10 cellular contexts compared by ENCODE assay signal in genomic region chr5:1343315-1343751, GRCh38. TPM values are rescaled to one million over a fixed set of nuclear protein-coding genes. Genes with fewer than 3 reads are reported as not detected.
DNase-seq lines count a peak whose midpoint lies in the region; ATAC-seq, FAIRE-seq and TF ChIP-seq lines count a peak whose summit lies in the region.
"Had no signal": no experiment of that assay in that cellular context is flagged by ENCODE, and none has a peak within 500 bp of the region (broad histone marks: within the 10 kb centered on the region; RNA-seq: fewer than 3 reads in every experiment).

No MANE protein-coding gene starts in this region.

- H3K36me3 Mint-ChIP-seq in activated naive CD4-positive, alpha-beta T cell treated with anti-CD3 and anti-CD28 coated beads, Interleukin-2, amount 50 U/mL, for 24 hours, result peaks cover 13% of the 10 kb centered on the region
- peaks cover 34% of the 10 kb centered on the region for H3K36me3 Mint-ChIP-seq in WTC11

- H3K27ac ChIP-seq in kidney (ENCODE audit: low read depth in 2 of 2, low read length in 2 of 2) (no peak overlapping the region), thymus (ENCODE audit: low read depth) (no peak overlapping the region)

- WGBS in thymus, result 89% methylated on average over 9 of the region's 9 CpGs

- H3K36me3 ChIP-seq in kidney (ENCODE audit: control insufficient read depth in 1 of 2, insufficient read depth in 2 of 2, low read length in 2 of 2), result peaks cover 12 to 22% of the 10 kb centered on the region in 2 donors
- H3K36me3 ChIP-seq in thymus (ENCODE audit: control insufficient read depth, insufficient read depth), result peaks cover 51% of the 10 kb centered on the region

- intact Hi-C loops in kidney (cut with DNase I), result no loop called here

- H3K4me1 Mint-ChIP-seq in activated naive CD4-positive, alpha-beta T cell treated with anti-CD3 and anti-CD28 coated beads, Interleukin-2, amount 50 U/mL, for 24 hours, result peaks cover 33% of the 10 kb centered on the region
- peaks cover 17% of the 10 kb centered on the region for H3K4me1 Mint-ChIP-seq in WTC11

- H3K27ac Mint-ChIP-seq in activated naive CD4-positive, alpha-beta T cell treated with anti-CD3 and anti-CD28 coated beads, Interleukin-2, amount 50 U/mL, for 24 hours, result peak overlapping the region; percentile 61
- H3K27ac Mint-ChIP-seq in WTC11, result 0 out of 2 replicates have a peak overlapping the region, but pooled peaks have one; percentile 24

- no peaks in the 10 kb centered on the region for H3K9me3 Mint-ChIP-seq in activated naive CD4-positive, alpha-beta T cell treated with anti-CD3 and anti-CD28 coated beads, Interleukin-2, amount 50 U/mL, for 24 hours
- no peaks in the 10 kb centered on the region for H3K9me3 Mint-ChIP-seq in WTC11

- H3K9me3 ChIP-seq in kidney (ENCODE audit: control insufficient read depth in 1 of 2, low read length in 2 of 2) (no peaks in the 10 kb centered on the region), thymus (ENCODE audit: control insufficient read depth) (no peaks in the 10 kb centered on the region)

- no peaks in the 10 kb centered on the region for H3K27me3 Mint-ChIP-seq in activated naive CD4-positive, alpha-beta T cell treated with anti-CD3 and anti-CD28 coated beads, Interleukin-2, amount 50 U/mL, for 24 hours
- no peaks in the 10 kb centered on the region; the same call in 1 of the 2 replicates for H3K27me3 Mint-ChIP-seq in WTC11 (ENCODE audit: low read depth)

- no peaks in the 10 kb centered on the region for H3K27me3 ChIP-seq in thymus (ENCODE audit: control insufficient read depth, insufficient read depth)

- CTCF ChIA-PET in WTC11 (lab: Charles Lee) (no interaction called here), GM10248 (lab: Yijun Ruan, JAX) (interaction anchor here (0.8 to 2.1 kb wide), 2 partner anchors 36 to 301 kb away, joined by 3 to 4 read pairs; no protein-coding TSS in a partner anchor)

- POLR2A ChIA-PET in WTC11 (lab: Charles Lee) (no interaction called here), GM10248 (lab: Yijun Ruan, JAX) (no interaction called here)

- H3K4me3 ChIP-seq in kidney (ENCODE audit: low read length in 2 of 2) (peak overlapping the region; percentile 24 to 87), thymus (ENCODE audit: low read length) (peak overlapping the region; percentile 99)

- no peak overlapping the region for H3K9ac ChIP-seq in kidney (ENCODE audit: low read length in 2 of 2)

- ATAC-seq in WTC11, result no peak

- H3K4me1 ChIP-seq in kidney (ENCODE audit: control insufficient read depth in 1 of 2, insufficient read depth in 1 of 2, low read depth in 1 of 2, low read length in 2 of 2) (peaks cover 8 to 22% of the 10 kb centered on the region in 2 donors), thymus (ENCODE audit: control insufficient read depth, insufficient read depth, low read length) (peaks cover 17% of the 10 kb centered on the region)

- FAIRE-seq in kidney (lab: Jason Lieb, UNC), result no peak

- no peak for TF ChIP-seq CTCF in WTC11 (IDR thresholded peaks at IDR 0.05)
- TF ChIP-seq CTCF in kidney (IDR thresholded peaks at IDR 0.05; ENCODE audit: borderline replicate concordance, extremely low read depth, insufficient read depth), result no peak
- TF ChIP-seq CTCF in GM10266 (IDR thresholded peaks at IDR 0.05; ENCODE audit: control insufficient read depth, insufficient read depth, low read depth, missing control alignments), result no peak
- TF ChIP-seq CTCF in GM10248 (IDR thresholded peaks at IDR 0.05; ENCODE audit: control extremely low read depth, extremely low read depth, low read depth, missing control alignments), result no peak

- H3K4me3 Mint-ChIP-seq in activated naive CD4-positive, alpha-beta T cell treated with anti-CD3 and anti-CD28 coated beads, Interleukin-2, amount 50 U/mL, for 24 hours, result peak overlapping the region; percentile 94
- peak overlapping the region; percentile 90 for H3K4me3 Mint-ChIP-seq in WTC11

- no peak for DNase-seq in activated naive CD4-positive, alpha-beta T cell treated with anti-CD3 and anti-CD28 coated beads, Interleukin-2, amount 50 U/mL, for 16 hours
- DNase-seq in WTC11 (ENCODE audit: low spot score), result no peak
- peak; percentile 43 for DNase-seq in kidney
- DNase-seq in GM10266 (ENCODE audit: extremely low spot score), result no peak
- DNase-seq in GM10248 (ENCODE audit: extremely low spot score), result no peak
- DNase-seq in NCI-H1436 (lab: John Stamatoyannopoulos, UW), result no peak
- DNase-seq: C1 segment of cervical spinal cord, NCI-H187 had no signal

TF ChIP-seq in WTC11, 78 proteins besides CTCF, POLR2A, EP300 and RAD21:
- TF ChIP-seq ELF4 (CRISPR knock-in tag; IDR thresholded peaks at IDR 0.05; ENCODE audit: low read depth) (no peak), ZNF423 (CRISPR knock-in tag; IDR thresholded peaks at IDR 0.05) (no peak), MLX (CRISPR knock-in tag; IDR thresholded peaks at IDR 0.05) (no peak), ZNF416 (CRISPR knock-in tag; IDR thresholded peaks at IDR 0.05) (no peak), ZNF317 (CRISPR knock-in tag; IDR thresholded peaks at IDR 0.05; ENCODE audit: borderline replicate concordance, low read depth) (no peak)

RNA-seq across cellular contexts. Expression of gene CLPTM1L, which starts 1.6 kb away (rescaled TPM):
- total RNA-seq in WTC11 (2021), result 73.4 to 92.8 TPM (median 73.8 TPM) in 3 replicates
- total RNA-seq in kidney, result 96.6 TPM
- polyA plus RNA-seq in kidney (ENCODE audit: insufficient read depth, low read depth, low replicate concordance), result 135 TPM
- 60.7 TPM for polyA plus RNA-seq in thymus

RNA-seq across cellular contexts. Expression of gene TERT, which starts 48.5 kb away (rescaled TPM):
- total RNA-seq in WTC11 (2021) (40.4 to 42.9 TPM (median 40.5 TPM) in 3 replicates), kidney (0.91 TPM)
- polyA plus RNA-seq in kidney (ENCODE audit: insufficient read depth, low read depth, low replicate concordance) (not detected), thymus (1.9 TPM)

Comparison
In these comparisons a context has a peak if more than half of its experiments do, and no peak if none do; other contexts are left out.
1. RNA of gene TERT, which starts 48.5 kb away (total RNA-seq): 40.4 to 42.9 TPM in WTC11; 0.91 TPM in kidney (single experiment); every median in the first group is over 10 times any median in the second.